ENCODE assay signal across 25 cellular contexts in genomic region chr22:25495286-25495685, GRCh38.
DNase-seq lines count a peak whose midpoint lies in the region; ATAC-seq and TF ChIP-seq lines count a peak whose summit lies in the region.
"Had no signal": no experiment of that assay in that cellular context is flagged by ENCODE, and none has a peak within 500 bp of the region (broad histone marks: within the 10 kb centered on the region; RNA-seq: fewer than 3 reads in every experiment).

No MANE protein-coding gene starts in this region.

- ATAC-seq in Right ventricle myocardium superior (ENCODE audit: poor library complexity) (peak; percentile 22), right cardiac atrium (no peak), HG02973 (IDR thresholded peaks at IDR 0.05; ENCODE audit: unreplicated experiment) (no peak)
- ATAC-seq: foreskin keratinocyte had no signal

- H3K27me3 ChIP-seq in right cardiac atrium (ENCODE audit: control insufficient read depth, insufficient read depth) = no peaks in the 10 kb centered on the region
- H3K27me3 ChIP-seq: BLaER1, foreskin keratinocyte, uterus had no signal

- H3K27ac Mint-ChIP-seq in activated naive CD8-positive, alpha-beta T cell treated with anti-CD3 and anti-CD28 coated beads for 36 hours = no peak overlapping the region
- H3K27ac Mint-ChIP-seq: activated naive CD8-positive, alpha-beta T cell; activated T-cell treated with anti-CD3 and anti-CD28 coated beads, Interleukin-2, amount 50 U/mL, for 72 hours; mesothelial cell of epicardium; T-helper 2 cell treated with Interferon-gamma antibody and Interleukin-4, amounts not matched to agents 5 μg/mL and 100 μg/mL, for 36 hours had no signal

- H3K27ac ChIP-seq in right cardiac atrium (ENCODE audit: low read length) = no peak overlapping the region
- H3K27ac ChIP-seq: BLaER1, brain microvascular endothelial cell, foreskin keratinocyte, PC-9, SJSA1, uterus had no signal

- no peak overlapping the region for H3K4me3 Mint-ChIP-seq in activated naive CD8-positive, alpha-beta T cell treated with anti-CD3 and anti-CD28 coated beads for 36 hours
- H3K4me3 Mint-ChIP-seq: activated naive CD8-positive, alpha-beta T cell; activated T-cell treated with anti-CD3 and anti-CD28 coated beads, Interleukin-2, amount 50 U/mL, for 72 hours; mesothelial cell of epicardium; T-helper 2 cell treated with Interferon-gamma antibody and Interleukin-4, amounts not matched to agents 5 μg/mL and 100 μg/mL, for 36 hours had no signal

- no peaks in the 10 kb centered on the region for H3K9me3 ChIP-seq in right cardiac atrium (ENCODE audit: control insufficient read depth, low read length)
- H3K9me3 ChIP-seq: SJSA1, uterus had no signal

- no peaks in the 10 kb centered on the region for H3K9me3 Mint-ChIP-seq in activated naive CD8-positive, alpha-beta T cell treated with anti-CD3 and anti-CD28 coated beads for 36 hours
- H3K9me3 Mint-ChIP-seq: mesothelial cell of epicardium; T-helper 2 cell treated with Interferon-gamma antibody and Interleukin-4, amounts not matched to agents 5 μg/mL and 100 μg/mL, for 36 hours had no signal

- H3K4me3 ChIP-seq in right cardiac atrium (ENCODE audit: low read length) (no peak overlapping the region), choroid plexus epithelial cell (ENCODE audit: low read depth, low read length) (no peak overlapping the region)
- H3K4me3 ChIP-seq: BLaER1, PC-9, SJSA1, uterus had no signal

- H3K27me3 Mint-ChIP-seq in activated naive CD8-positive, alpha-beta T cell treated with anti-CD3 and anti-CD28 coated beads for 36 hours = no peaks in the 10 kb centered on the region
- H3K27me3 Mint-ChIP-seq: activated naive CD8-positive, alpha-beta T cell had no signal

- peaks cover 35% of the 10 kb centered on the region for H3K36me3 Mint-ChIP-seq in activated naive CD8-positive, alpha-beta T cell treated with anti-CD3 and anti-CD28 coated beads for 36 hours

- H3K4me1 ChIP-seq in right cardiac atrium (ENCODE audit: control insufficient read depth, insufficient read depth, low read length) = no peaks in the 10 kb centered on the region
- H3K4me1 ChIP-seq: BLaER1, foreskin keratinocyte, SJSA1, uterus had no signal

- no peak for TF ChIP-seq CTCF in choroid plexus epithelial cell (conservative IDR thresholded peaks at IDR 0.05; ENCODE audit: low read depth, low read length)

- intact Hi-C loops in Right ventricle myocardium superior (cut with DNase I) = no loop called here
- intact Hi-C loops in right cardiac atrium (cut with DNase I) = no loop called here

- 93% methylated on average over 1 of the region's 1 CpG for WGBS in right cardiac atrium

- H3K4me1 Mint-ChIP-seq in activated naive CD8-positive, alpha-beta T cell treated with anti-CD3 and anti-CD28 coated beads for 36 hours = peaks cover 12% of the 10 kb centered on the region

- no peak for DNase-seq in Right ventricle myocardium superior
- no peak for DNase-seq in right cardiac atrium
- peak; percentile 67 for DNase-seq in NCI-H82 (lab: John Stamatoyannopoulos, UW)
- peak; percentile 35 for DNase-seq in choroid plexus epithelial cell (ENCODE audit: low read depth)
- peak; percentile 70 for DNase-seq in renal cortical epithelial cell (ENCODE audit: low read depth)
- DNase-seq in activated naive CD8-positive, alpha-beta T cell treated with anti-CD3 and anti-CD28 coated beads for 36 hours = no peak
- no peak for DNase-seq in ecto neural progenitor cell (ENCODE audit: low spot score)
- DNase-seq: activated CD4-positive, CD25-positive, alpha-beta regulatory T cell treated with anti-CD3 and anti-CD28 coated beads, Interleukin-2, amount 50 U/mL, for 72 hours; activated T-cell treated with anti-CD3 and anti-CD28 coated beads, Interleukin-2, amount 50 U/mL, for 72 hours; brain microvascular endothelial cell; Calu3; dermis blood vessel endothelial cell; HCEC 1CT; kidney glomerular epithelial cell; NCI-H1092; NCI-H524 treated with DMSO at 0.1 percent for 48 hours; PC-9; uterus had no signal

Comparison
In these comparisons a context has a peak if more than half of its experiments do, and no peak if none do; other contexts are left out.
1. DNase-seq: peak in NCI-H82 (single experiment), choroid plexus epithelial cell (single experiment) and renal cortical epithelial cell (single experiment); none in Right ventricle myocardium superior (single experiment), right cardiac atrium (0 of 3), activated naive CD8-positive, alpha-beta T cell treated with anti-CD3 and anti-CD28 coated beads for 36 hours (single experiment) and ecto neural progenitor cell (single experiment).